Comparison of ENCODE assay signal across 10 cellular contexts in genomic region chr10:17028843-17029580, GRCh38.
DNase-seq lines count a peak whose midpoint lies in the region; ATAC-seq and TF ChIP-seq lines count a peak whose summit lies in the region.
"Had no signal": no experiment of that assay in that cellular context is flagged by ENCODE, and none has a peak within 500 bp of the region (broad histone marks: within the 10 kb centered on the region; RNA-seq: fewer than 3 reads in every experiment).

No MANE protein-coding gene starts in this region.

- TF ChIP-seq CTCF in brain (conservative IDR thresholded peaks at IDR 0.05), result no peak

- H3K9me3 Mint-ChIP-seq in brain, result no peaks in the 10 kb centered on the region
- peaks cover 8% of the 10 kb centered on the region for H3K9me3 Mint-ChIP-seq in natural killer cell treated with Interleukin-12 subunit alpha and Interleukin-12 subunit beta and Interleukin-15 and Interleukin-18, amount 100 ng/mL, for 72 hours

- ATAC-seq in natural killer cell treated with Interleukin-12 subunit alpha and Interleukin-12 subunit beta and Interleukin-15 and Interleukin-18, amount 100 ng/mL, for 72 hours, result no peak
- no peak for ATAC-seq in GM18502 (IDR thresholded peaks at IDR 0.05; ENCODE audit: poor library complexity, unreplicated experiment)
- ATAC-seq in GM19023 (IDR thresholded peaks at IDR 0.05; ENCODE audit: unreplicated experiment), result no peak

- DNase-seq in stimulated activated CD4-positive, alpha-beta T cell treated with anti-CD3 and anti-CD28 coated beads, Interleukin-15, amount 100 ng/mL, for 24 hours, result peak; percentile 40
- no peak for DNase-seq in stimulated activated CD4-positive, alpha-beta T cell treated with anti-CD3 and anti-CD28 coated beads, Interleukin-4, amount 100 ng/mL, for 1 hour
- DNase-seq in natural killer cell treated with Interleukin-12 subunit alpha and Interleukin-12 subunit beta and Interleukin-15 and Interleukin-18, amount 100 ng/mL, for 72 hours (ENCODE audit: low spot score), result no peak
- DNase-seq in NCI-H2081 (lab: John Stamatoyannopoulos, UW), result no peak
- no peak for DNase-seq in EL
- DNase-seq: cortex of kidney, NCI-H748 treated with DMSO at 0.1 percent for 48 hours had no signal

- H3K36me3 Mint-ChIP-seq in brain, result no peaks in the 10 kb centered on the region
- peaks cover 4% of the 10 kb centered on the region for H3K36me3 Mint-ChIP-seq in natural killer cell treated with Interleukin-12 subunit alpha and Interleukin-12 subunit beta and Interleukin-15 and Interleukin-18, amount 100 ng/mL, for 72 hours

- H3K4me3 Mint-ChIP-seq in brain, result peak overlapping the region in 1 of 5 experiments; percentile 10
- peak overlapping the region; percentile 83 for H3K4me3 Mint-ChIP-seq in natural killer cell treated with Interleukin-12 subunit alpha and Interleukin-12 subunit beta and Interleukin-15 and Interleukin-18, amount 100 ng/mL, for 72 hours

- H3K27ac Mint-ChIP-seq in brain, result peak overlapping the region in 4 of 5 experiments; percentile 33 to 93 (median 80)
- peak overlapping the region; percentile 84 to 92 for H3K27ac Mint-ChIP-seq in natural killer cell treated with Interleukin-12 subunit alpha and Interleukin-12 subunit beta and Interleukin-15 and Interleukin-18, amount 100 ng/mL, for 72 hours

- H3K27me3 Mint-ChIP-seq in brain, result peaks cover 3% of the 10 kb centered on the region
- no peaks in the 10 kb centered on the region for H3K27me3 Mint-ChIP-seq in natural killer cell treated with Interleukin-12 subunit alpha and Interleukin-12 subunit beta and Interleukin-15 and Interleukin-18, amount 100 ng/mL, for 72 hours

- peaks cover 65% of the 10 kb centered on the region for H3K4me1 Mint-ChIP-seq in brain
- H3K4me1 Mint-ChIP-seq in natural killer cell treated with Interleukin-12 subunit alpha and Interleukin-12 subunit beta and Interleukin-15 and Interleukin-18, amount 100 ng/mL, for 72 hours (ENCODE audit: low read depth in 2 of 2), result peaks cover 61 to 69% of the 10 kb centered on the region in 2 donors
